24 cellular contexts compared by ENCODE assay signal in genomic region chr3:192367616-192368015, GRCh38.
DNase-seq lines count a peak whose midpoint lies in the region; ATAC-seq and TF ChIP-seq lines count a peak whose summit lies in the region.
"Had no signal": no experiment of that assay in that cellular context is flagged by ENCODE, and none has a peak within 500 bp of the region (broad histone marks: within the 10 kb centered on the region; RNA-seq: fewer than 3 reads in every experiment).

No MANE protein-coding gene starts in this region.

- peaks cover 99% of the 10 kb centered on the region for H3K27me3 Mint-ChIP-seq in MCF 10A (ENCODE audit: insufficient read depth, unreplicated experiment)
- H3K27me3 Mint-ChIP-seq: CD4-positive, alpha-beta T cell had no signal

- POLR2A ChIA-PET in MCF 10A (lab: Yijun Ruan, JAX): interaction anchor here (0.6 to 0.8 kb wide), 2 partner anchors 29 to 31 kb away, joined by 3 read pairs; no protein-coding TSS in a partner anchor

- no peak overlapping the region for H3K27ac ChIP-seq in breast epithelium
- H3K27ac ChIP-seq: A549; BLaER1 treated with 17β-estradiol and CSF1 and Interleukin-3, amounts not matched to agents 10 nM and 100 nM had no signal

- H3K4me1 Mint-ChIP-seq in MCF 10A (ENCODE audit: insufficient read depth, unreplicated experiment): peaks cover 2% of the 10 kb centered on the region
- H3K4me1 Mint-ChIP-seq: CD14-positive monocyte had no signal

- no peak for ATAC-seq in activated CD4-positive, CD25-positive, alpha-beta regulatory T cell treated with anti-CD3 and anti-CD28 coated beads, Interleukin-2, amount 50 U/mL, for 24 hours
- ATAC-seq in GM19463 (IDR thresholded peaks at IDR 0.05; ENCODE audit: unreplicated experiment): no peak
- ATAC-seq: A549, GM12878 had no signal

- H3K27ac Mint-ChIP-seq in MCF 10A (ENCODE audit: low read depth, unreplicated experiment): no peak overlapping the region
- H3K27ac Mint-ChIP-seq: CD14-positive monocyte; CD4-positive, alpha-beta T cell had no signal

- TF ChIP-seq CTCF in MCF 10A (IDR thresholded peaks at IDR 0.05; ENCODE audit: unreplicated experiment) (no peak), breast epithelium (IDR thresholded peaks at IDR 0.05) (no peak)

- no peaks in the 10 kb centered on the region for H3K4me1 ChIP-seq in breast epithelium
- H3K4me1 ChIP-seq: A549; BE2C; BLaER1 treated with 17β-estradiol and CSF1 and Interleukin-3, amounts not matched to agents 10 nM and 100 nM had no signal

- H3K4me3 ChIP-seq in breast epithelium: no peak overlapping the region
- H3K4me3 ChIP-seq: A549; BLaER1 treated with 17β-estradiol and CSF1 and Interleukin-3, amounts not matched to agents 10 nM and 100 nM; GM12878 had no signal

- DNase-seq in MCF 10A (ENCODE audit: unreplicated experiment): peak; percentile 20
- no peak for DNase-seq in breast epithelium (ENCODE audit: low spot score in 2 of 2)
- DNase-seq in ELR (ENCODE audit: low read depth): peak; percentile 40
- DNase-seq in M059J (ENCODE audit: low read depth): peak; percentile 45
- no peak for DNase-seq in amniotic stem cell (lab: John Stamatoyannopoulos, UW)
- DNase-seq: 8988T; ACHN; AML-193; BE2C; Calu3; CD4-positive, alpha-beta T cell; COR-L47; DMS53; DMS79 treated with DMSO at 0.1 percent for 48 hours; GDM1; GOT3; H7; HCEC 1CT had no signal

- BruUV-seq in MCF 10A (replicated peaks; lab: Mats Ljungman, UMichigan): no TSS peak

- no peaks in the 10 kb centered on the region for H3K36me3 Mint-ChIP-seq in MCF 10A (ENCODE audit: insufficient read depth, unreplicated experiment)
- H3K36me3 Mint-ChIP-seq: CD14-positive monocyte had no signal

- H3K36me3 ChIP-seq in breast epithelium: no peaks in the 10 kb centered on the region
- H3K36me3 ChIP-seq: BE2C; BLaER1 treated with 17β-estradiol and CSF1 and Interleukin-3, amounts not matched to agents 10 nM and 100 nM had no signal

- no peak overlapping the region for H3K4me3 Mint-ChIP-seq in MCF 10A (ENCODE audit: unreplicated experiment)
- H3K4me3 Mint-ChIP-seq: CD14-positive monocyte; CD4-positive, alpha-beta T cell had no signal

- H3K27me3 ChIP-seq in breast epithelium: no peaks in the 10 kb centered on the region
- H3K27me3 ChIP-seq: BE2C; BLaER1 treated with 17β-estradiol and CSF1 and Interleukin-3, amounts not matched to agents 10 nM and 100 nM had no signal

- no peaks in the 10 kb centered on the region for H3K9me3 Mint-ChIP-seq in MCF 10A (ENCODE audit: unreplicated experiment)
- H3K9me3 Mint-ChIP-seq: CD4-positive, alpha-beta T cell had no signal

- no peak for TF ChIP-seq POLR2A in breast epithelium (IDR thresholded peaks at IDR 0.05)

- intact Hi-C loops in MCF 10A (cut with micrococcal nuclease): no loop called here
- intact Hi-C loops in breast epithelium (cut with DNase I; ENCODE audit: low total_unique reads): no loop called here

- no peaks in the 10 kb centered on the region for H3K9me3 ChIP-seq in breast epithelium
- H3K9me3 ChIP-seq: A549; BE2C; BLaER1 treated with 17β-estradiol and CSF1 and Interleukin-3, amounts not matched to agents 10 nM and 100 nM had no signal

- CTCF ChIA-PET in MCF 10A (lab: Yijun Ruan, JAX): no interaction called here

Comparison
In these comparisons a context has a peak if more than half of its experiments do, and no peak if none do; other contexts are left out.
1. DNase-seq: peak in MCF 10A (single experiment), ELR (single experiment) and M059J (single experiment); none in breast epithelium (0 of 2) and amniotic stem cell (single experiment).